In the genomic region with DNA sequence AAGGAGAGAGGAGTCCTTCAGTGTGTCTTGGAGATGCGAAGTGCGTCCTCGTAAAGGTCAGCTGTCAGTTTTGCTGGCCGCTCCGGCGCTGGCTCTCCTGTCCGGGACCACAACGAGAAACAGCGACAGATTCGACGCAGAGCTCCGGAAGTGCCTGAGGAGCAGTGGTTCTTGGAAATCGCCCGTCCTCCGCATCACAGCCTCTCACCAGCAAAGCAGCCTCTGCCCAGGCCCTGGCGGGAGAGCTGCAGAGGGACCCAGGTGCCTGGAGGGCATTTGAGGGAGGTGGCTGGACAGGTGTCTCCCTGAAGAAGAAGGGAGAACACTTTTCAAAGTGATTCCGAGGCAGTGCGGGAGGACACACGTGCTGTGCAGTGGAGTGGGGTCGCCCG, we compare ENCODE assay signal across 24 cellular contexts.
"Had no signal": no experiment of that assay in that cellular context is flagged by ENCODE, and none has a peak within 500 bp of the region (broad histone marks: within the 10 kb centered on the region; RNA-seq: fewer than 3 reads in every experiment).

No MANE protein-coding gene starts in this region.

- H3K27ac ChIP-seq: colonic mucosa, esophagus squamous epithelium, left lung, lower lobe of right lung, parathyroid adenoma, thoracic aorta had no signal

- H3K4me1 Mint-ChIP-seq: immature natural killer cell; memory B cell; naive B cell; stimulated activated memory B cell treated with anti-CD40 and anti-IgM and Interleukin-4, amounts not matched to agents 10 μg/mL and 1 μg/mL and 100 μg/mL, for 72 hours had no signal

- DNase-seq: colonic mucosa; dermis blood vessel endothelial cell; esophagus squamous epithelium; foreskin fibroblast; glutamatergic neuron; immature natural killer cell; lower lobe of right lung; midbrain; naive B cell; psoas muscle; stimulated activated CD4-positive, alpha-beta T cell treated with anti-CD3 and anti-CD28 coated beads, Interleukin-4, amount 100 ng/mL, for 1 hour; stimulated activated CD8-positive, alpha-beta memory T cell treated with anti-CD3 and anti-CD28 coated beads, Interleukin-4, amount 100 ng/mL, for 48 hours; stomach; substantia nigra; transverse colon had no signal

- H3K9me3 ChIP-seq: colonic mucosa, esophagus squamous epithelium, gastroesophageal sphincter, left lung, lower lobe of right lung, psoas muscle, stomach, thoracic aorta, transverse colon had no signal

- H3K27ac Mint-ChIP-seq: memory B cell; nephron; stimulated activated memory B cell treated with anti-CD40 and anti-IgM and Interleukin-4, amounts not matched to agents 10 μg/mL and 1 μg/mL and 100 μg/mL, for 72 hours had no signal

- H3K4me3 ChIP-seq: colonic mucosa, esophagus squamous epithelium, gastroesophageal sphincter, left lung, lower lobe of right lung, psoas muscle, smooth muscle cell, stomach, thoracic aorta, transverse colon had no signal

- ATAC-seq: gastroesophageal sphincter; left lung; lower lobe of right lung; stimulated activated memory B cell treated with anti-CD40 and anti-IgM and Interleukin-4, amounts not matched to agents 10 μg/mL and 1 μg/mL and 100 μg/mL, for 72 hours had no signal

- H3K4me1 ChIP-seq: colonic mucosa, left lung, lower lobe of right lung, parathyroid adenoma had no signal

- H3K9me3 Mint-ChIP-seq: immature natural killer cell; memory B cell; naive B cell; nephron; stimulated activated memory B cell treated with anti-CD40 and anti-IgM and Interleukin-4, amounts not matched to agents 10 μg/mL and 1 μg/mL and 100 μg/mL, for 72 hours had no signal

- H3K4me2 ChIP-seq: smooth muscle cell had no signal

- H3K27me3 Mint-ChIP-seq: memory B cell; naive B cell; stimulated activated memory B cell treated with anti-CD40 and anti-IgM and Interleukin-4, amounts not matched to agents 10 μg/mL and 1 μg/mL and 100 μg/mL, for 72 hours had no signal

- FAIRE-seq: keratinocyte had no signal

- H3K79me2 ChIP-seq: parathyroid adenoma had no signal

- H3K4me3 Mint-ChIP-seq: immature natural killer cell; memory B cell; naive B cell; nephron; stimulated activated memory B cell treated with anti-CD40 and anti-IgM and Interleukin-4, amounts not matched to agents 10 μg/mL and 1 μg/mL and 100 μg/mL, for 72 hours had no signal

- H3K9ac ChIP-seq: parathyroid adenoma had no signal

- H3K27me3 ChIP-seq: colonic mucosa, esophagus squamous epithelium, gastroesophageal sphincter, left lung, stomach, transverse colon had no signal

- H2AFZ ChIP-seq: parathyroid adenoma had no signal
